9 cellular contexts compared by ENCODE assay signal in genomic region chr15:64896371-64897069, GRCh38. TPM values are rescaled to one million over a fixed set of nuclear protein-coding genes. Genes with fewer than 3 reads are reported as not detected.
A peak's percentile ranks its signal among the peaks of the same experiment; 100 is the strongest.
DNase-seq lines count a peak whose midpoint lies in the region; ATAC-seq, FAIRE-seq and TF ChIP-seq lines count a peak whose summit lies in the region.
"Had no signal": no experiment of that assay in that cellular context is flagged by ENCODE, and none has a peak within 500 bp of the region (broad histone marks: within the 10 kb centered on the region; RNA-seq: fewer than 3 reads in every experiment).

No MANE protein-coding gene starts in this region.

- no peak overlapping the region for H3K4me2 ChIP-seq in PC-3 (ENCODE audit: low read length)

- peaks cover 60 to 74% (median 66%) of the 10 kb centered on the region in 3 donors for H3K4me1 Mint-ChIP-seq in T-cell

- POLR2A ChIA-PET in T-cell (lab: Charles Lee) (interaction anchor here in 1 of 2 donors (0.6 kb wide), 1 partner anchor 74 kb away, joined by 3 read pairs; no protein-coding TSS in a partner anchor), PC-3 (lab: Charles Lee; ENCODE audit: unreplicated experiment) (no interaction called here)

- no peaks in the 10 kb centered on the region for H3K79me2 ChIP-seq in PC-3 (ENCODE audit: low read length)

- TF ChIP-seq CTCF in GM12865 (IDR thresholded peaks at IDR 0.05; ENCODE audit: insufficient read depth, low read depth, low read length, missing control alignments) (no peak), PC-3 (conservative IDR thresholded peaks at IDR 0.05; ENCODE audit: low read depth, low read length) (no peak)

- FAIRE-seq in frontal cortex (lab: Jason Lieb, UNC) = no peak

- H3K36me3 ChIP-seq in PC-3 (ENCODE audit: low read depth, low read length) = no peaks in the 10 kb centered on the region; the same call in 1 of the 2 replicates

- 77% methylated on average over 6 of the region's 6 CpGs for WGBS in right cardiac atrium

- H3F3A ChIP-seq in PC-3 (ENCODE audit: low read length, unreplicated experiment) = no peaks in the 10 kb centered on the region

- H3K27ac ChIP-seq in right cardiac atrium (ENCODE audit: low read length) (peak overlapping the region; percentile 95), skin epidermis (peak overlapping the region in 20 of 21 experiments; percentile 56 to 99 (median 90)), PC-3 (ENCODE audit: low read length) (no peak overlapping the region)

- H3K4me3 Mint-ChIP-seq in T-cell = peak overlapping the region; percentile 81 to 97 (median 82)

- H4K20me1 ChIP-seq in PC-3 (ENCODE audit: low read length) = no peaks in the 10 kb centered on the region

- peaks cover 11% of the 10 kb centered on the region for H3K36me3 Mint-ChIP-seq in T-cell

- H3K4me3 ChIP-seq in GM12865 (ENCODE audit: low read depth, low read length) = peak overlapping the region; percentile 93
- H3K4me3 ChIP-seq in right cardiac atrium (ENCODE audit: low read length) = no peak overlapping the region
- H3K4me3 ChIP-seq in skin epidermis = no peak overlapping the region
- H3K4me3 ChIP-seq in PC-3 (ENCODE audit: low read length) = no peak overlapping the region

- H3K9me2 ChIP-seq in PC-3 (replicated peaks; ENCODE audit: low read length) = no peaks in the 10 kb centered on the region

- H3K9me3 Mint-ChIP-seq in T-cell = peaks cover 0 to 7% (median 2%) of the 10 kb centered on the region in 3 donors

- H3K9me3 ChIP-seq in right cardiac atrium (ENCODE audit: control insufficient read depth, low read length) = no peaks in the 10 kb centered on the region
- H3K9me3 ChIP-seq in PC-3 (ENCODE audit: low read length) = no peaks in the 10 kb centered on the region

- H3K4me1 ChIP-seq in right cardiac atrium (ENCODE audit: control insufficient read depth, insufficient read depth, low read length) (peaks cover 19% of the 10 kb centered on the region), PC-3 (ENCODE audit: insufficient read depth, low read length) (peaks cover 16% of the 10 kb centered on the region)

- no TSS peak for BruUV-seq in PC-3 (replicated peaks; lab: Mats Ljungman, UMichigan)

- no peak overlapping the region for H3K9ac ChIP-seq in PC-3 (ENCODE audit: low read length)

- ATAC-seq in T-cell (replicated peaks in 1 of 4) (no peak), right cardiac atrium (no peak), PC-3 (no peak)

- no peak overlapping the region for H2AFZ ChIP-seq in PC-3 (ENCODE audit: low read length)

- intact Hi-C loops in right cardiac atrium (cut with DNase I) (loop anchor here (5.0 to 10.0 kb wide), 2 partner anchors 52 to 54 kb away; partner anchors contain the start of gene PLEKHO2 (in 4 of the 4)), PC-3 (cut with micrococcal nuclease) (no loop called here)

- DNase-seq in GM12865 (ENCODE audit: low read depth) (no peak), T-cell (no peak), right cardiac atrium (peak in 2 of 3 donors; percentile 48 to 61), frontal cortex (ENCODE audit: low spot score in 2 of 2) (no peak), GF-D8 (lab: John Stamatoyannopoulos, UW) (no peak), NCI-H446 (lab: John Stamatoyannopoulos, UW) (no peak), PC-3 (no peak)
- DNase-seq: NCI-H1048 had no signal

- H3K27me3 ChIP-seq in right cardiac atrium (ENCODE audit: control insufficient read depth, insufficient read depth) (no peaks in the 10 kb centered on the region), PC-3 (ENCODE audit: low read length) (no peaks in the 10 kb centered on the region)

- CTCF ChIA-PET in T-cell (lab: Charles Lee) (interaction anchor here in 1 of 2 donors (0.6 kb wide), 1 partner anchor 76 kb away, joined by 3 read pairs; no protein-coding TSS in a partner anchor), PC-3 (lab: Charles Lee) (interaction anchor here (0.6 kb wide), 1 partner anchor 17 kb away, joined by 3 read pairs; no protein-coding TSS in a partner anchor)

- peak overlapping the region; percentile 97 for H3K27ac Mint-ChIP-seq in T-cell

- H3K27me3 Mint-ChIP-seq in T-cell = no peaks in the 10 kb centered on the region

RNA-seq across cellular contexts. Expression of gene ANKDD1A, which starts 15.2 kb away (rescaled TPM):
- 10 to 100 TPM in 2 of 5 donors, 1 to 10 TPM in 3; 1.7 to 13.4 (median 7.9) TPM for total RNA-seq in T-cell
- total RNA-seq in right cardiac atrium = 1 to 10 TPM; 3.0 to 6.0 (median 3.8) TPM
- 2.1 TPM for polyA plus RNA-seq in right cardiac atrium
- 13.9 TPM for total RNA-seq in frontal cortex
- 5.8 and 8.9 TPM in 2 replicates for total RNA-seq in PC-3 (2014; rRNA removed)

RNA-seq across cellular contexts. Expression of gene PLEKHO2, which starts 54.8 kb away (rescaled TPM):
- total RNA-seq in T-cell (10 to 100 TPM in 4 of 5 donors, 1 to 10 TPM in 1; 9.2 to 22.7 (median 17.1) TPM), right cardiac atrium (10 to 100 TPM; 11.6 to 22.3 (median 13.8) TPM), frontal cortex (4.5 TPM), PC-3 (2014; rRNA removed) (3.7 and 4.3 TPM in 2 replicates)
- polyA plus RNA-seq in right cardiac atrium = 11.7 TPM

Comparison
In these comparisons a context has a peak if more than half of its experiments do, and no peak if none do; other contexts are left out.
1. DNase-seq: peak in right cardiac atrium (2 of 3); none in GM12865 (single experiment), T-cell (0 of 34), frontal cortex (0 of 2), GF-D8 (single experiment), NCI-H446 (0 of 2) and PC-3 (single experiment).